ENCODE assay signal across 19 cellular contexts in genomic region chr14:30966415-30967363, GRCh38. TPM values are rescaled to one million over a fixed set of nuclear protein-coding genes. Genes with fewer than 3 reads are reported as not detected.
A peak's percentile ranks its signal among the peaks of the same experiment; 100 is the strongest.
DNase-seq lines count a peak whose midpoint lies in the region; ATAC-seq and TF ChIP-seq lines count a peak whose summit lies in the region.
"Had no signal": no experiment of that assay in that cellular context is flagged by ENCODE, and none has a peak within 500 bp of the region (broad histone marks: within the 10 kb centered on the region; RNA-seq: fewer than 3 reads in every experiment).

No MANE protein-coding gene starts in this region.

- POLR2A ChIA-PET in WTC11 (lab: Charles Lee): no interaction called here

- in situ Hi-C loops in GM13976 (cut with MboI; ENCODE audit: low sequenced_read_pairs, unreplicated experiment): no loop called here

- DNase-seq in DND-41: no peak
- DNase-seq in Kasumi-1 (lab: John Stamatoyannopoulos, UW): peak; percentile 66 to 79
- DNase-seq in WTC11 (ENCODE audit: low spot score): no peak
- DNase-seq in mesendoderm: peak; percentile 23
- DNase-seq in GM13976 (ENCODE audit: low spot score): no peak
- DNase-seq in mucosa of descending colon: no peak
- DNase-seq: central memory CD4-positive, alpha-beta T cell; heart right ventricle; KG1; left lung; naive thymus-derived CD4-positive, alpha-beta T cell; NCI-H82; right cardiac atrium; stimulated activated CD4-positive, alpha-beta T cell treated with anti-CD3 and anti-CD28 coated beads, Interleukin-4, amount 100 ng/mL, for 1 hour; transverse colon had no signal

- peaks cover 42% of the 10 kb centered on the region for H3K36me3 Mint-ChIP-seq in WTC11

- H4K20me1 ChIP-seq in DND-41 (ENCODE audit: insufficient read depth, low read length): peaks cover 11% of the 10 kb centered on the region; the same call in 1 of the 2 replicates

- no peak overlapping the region for H2BK120ac ChIP-seq in mesendoderm (ENCODE audit: low read depth, low read length)

- intact Hi-C loops in mucosa of descending colon (cut with DNase I, micrococcal nuclease): no loop called here

- H4K5ac ChIP-seq in mesendoderm (ENCODE audit: low read length): no peak overlapping the region

- H3K4me2 ChIP-seq in DND-41 (ENCODE audit: insufficient read depth, low read length) (no peak overlapping the region), mesendoderm (ENCODE audit: low read length) (no peak overlapping the region)

- TF ChIP-seq CTCF in DND-41 (IDR thresholded peaks at IDR 0.05; ENCODE audit: borderline replicate concordance, extremely low read depth, low read length, poor library complexity, severe bottlenecking) (no peak), WTC11 (IDR thresholded peaks at IDR 0.05) (no peak), GM13976 (IDR thresholded peaks at IDR 0.05; ENCODE audit: borderline replicate concordance, control extremely low read depth, extremely low read depth, insufficient read depth, missing control alignments) (no peak), mucosa of descending colon (IDR thresholded peaks at IDR 0.05) (no peak)

- H3K4me1 ChIP-seq in DND-41 (ENCODE audit: insufficient read depth, low read length) (no peaks in the 10 kb centered on the region), mesendoderm (ENCODE audit: control insufficient read depth, low read depth, low read length) (peaks cover 2% of the 10 kb centered on the region), mucosa of descending colon (ENCODE audit: low read depth) (no peaks in the 10 kb centered on the region)
- H3K4me1 ChIP-seq: left lung had no signal

- no peak overlapping the region for H3K56ac ChIP-seq in mesendoderm (ENCODE audit: low read length)

- H3K4me1 Mint-ChIP-seq in WTC11: peaks cover 19% of the 10 kb centered on the region

- H3K36me3 ChIP-seq in DND-41 (ENCODE audit: insufficient read depth, low read length): peaks cover 20% of the 10 kb centered on the region
- no peaks in the 10 kb centered on the region for H3K36me3 ChIP-seq in mesendoderm (ENCODE audit: control insufficient read depth, insufficient read depth, low read length)
- no peaks in the 10 kb centered on the region for H3K36me3 ChIP-seq in mucosa of descending colon (ENCODE audit: low read depth)
- H3K36me3 ChIP-seq: transverse colon had no signal

- H3K4me3 Mint-ChIP-seq in WTC11: no peak overlapping the region
- H3K4me3 Mint-ChIP-seq: activated naive CD4-positive, alpha-beta T cell treated with anti-CD3 and anti-CD28 coated beads, Interleukin-2, amount 50 U/mL, for 24 hours had no signal

- H3K18ac ChIP-seq in mesendoderm (ENCODE audit: low read length): no peak overlapping the region

- H3K27ac Mint-ChIP-seq in WTC11: no peak overlapping the region
- H3K27ac Mint-ChIP-seq: activated naive CD4-positive, alpha-beta T cell treated with anti-CD3 and anti-CD28 coated beads, Interleukin-2, amount 50 U/mL, for 24 hours had no signal

- H3K79me2 ChIP-seq in DND-41 (ENCODE audit: insufficient read depth, low read length) (peaks cover 97% of the 10 kb centered on the region), mesendoderm (ENCODE audit: control insufficient read depth, insufficient read depth, low read length) (peaks cover 65% of the 10 kb centered on the region)

- ATAC-seq in DND-41 (ENCODE audit: insufficient read depth, low read depth) (0 out of 3 replicates have a peak, but pooled peaks have one; percentile 22), WTC11 (no peak), GM19395 (IDR thresholded peaks at IDR 0.05; ENCODE audit: unreplicated experiment) (no peak), GM18498 (IDR thresholded peaks at IDR 0.05; ENCODE audit: unreplicated experiment) (no peak), mucosa of descending colon (no peak)
- ATAC-seq: heart right ventricle; naive thymus-derived CD4-positive, alpha-beta T cell; Right ventricle myocardium inferior had no signal

- no peak overlapping the region for H3K9ac ChIP-seq in DND-41 (ENCODE audit: low read depth, low read length)
- no peak overlapping the region for H3K9ac ChIP-seq in mesendoderm (ENCODE audit: low read length)

- H3K27me3 ChIP-seq in DND-41 (ENCODE audit: insufficient read depth, low read length, poor library complexity) (no peaks in the 10 kb centered on the region), mesendoderm (ENCODE audit: insufficient read depth, low read length, poor library complexity) (no peaks in the 10 kb centered on the region)
- H3K27me3 ChIP-seq: heart right ventricle, left lung, transverse colon had no signal

- no peak overlapping the region for H3K27ac ChIP-seq in DND-41 (ENCODE audit: low read length)
- H3K27ac ChIP-seq in mesendoderm (ENCODE audit: low read depth, low read length): no peak overlapping the region
- H3K27ac ChIP-seq: heart right ventricle, left lung had no signal

- no peaks in the 10 kb centered on the region; the same call in 1 of the 2 replicates for H3K27me3 Mint-ChIP-seq in WTC11 (ENCODE audit: low read depth)
- H3K27me3 Mint-ChIP-seq: activated naive CD4-positive, alpha-beta T cell treated with anti-CD3 and anti-CD28 coated beads, Interleukin-2, amount 50 U/mL, for 24 hours; naive thymus-derived CD4-positive, alpha-beta T cell had no signal

- no peak overlapping the region for H2BK15ac ChIP-seq in mesendoderm (replicated peaks; ENCODE audit: low read depth)

- CTCF ChIA-PET in WTC11 (lab: Charles Lee): no interaction called here

- no peak overlapping the region for H3K23ac ChIP-seq in mesendoderm (ENCODE audit: low read length)

- no peak overlapping the region for H2BK5ac ChIP-seq in mesendoderm (ENCODE audit: low read length)

- H4K8ac ChIP-seq in mesendoderm (ENCODE audit: low read depth, low read length): no peak overlapping the region

- H3K4me3 ChIP-seq in DND-41 (ENCODE audit: low read depth in 1 of 2, low read length in 2 of 2) (no peak overlapping the region), mesendoderm (ENCODE audit: low read length) (peak overlapping the region; percentile 7), mucosa of descending colon (no peak overlapping the region)
- H3K4me3 ChIP-seq: heart right ventricle, left lung, transverse colon had no signal

- H2AK5ac ChIP-seq in mesendoderm (ENCODE audit: low read length): no peak overlapping the region

- no peak overlapping the region for H3K4ac ChIP-seq in mesendoderm (ENCODE audit: low read depth, low read length)

- peaks cover 26% of the 10 kb centered on the region for H3K9me3 Mint-ChIP-seq in WTC11

- H3K9me3 ChIP-seq in DND-41 (ENCODE audit: insufficient read depth, low read length, severe bottlenecking) (peaks cover 13% of the 10 kb centered on the region), mucosa of descending colon (peaks cover 25% of the 10 kb centered on the region)

- whole genome bisulfite sequencing in mesendoderm (ENCODE audit: extremely low coverage, insufficient coverage, low lambda C conversion rate): no CpG with 5 or more reads among the region's 15 CpGs

- H2AFZ ChIP-seq in DND-41 (ENCODE audit: low read depth, low read length): no peak overlapping the region

- H3K79me1 ChIP-seq in mesendoderm (ENCODE audit: low read length): peaks cover 13% of the 10 kb centered on the region

TF ChIP-seq in WTC11, 78 proteins besides CTCF, POLR2A, EP300 and RAD21:
- TF ChIP-seq TP53 (CRISPR knock-in tag; IDR thresholded peaks at IDR 0.05) (no peak), ZNF121 (CRISPR knock-in tag; IDR thresholded peaks at IDR 0.05) (no peak), ZNF671 (CRISPR knock-in tag; IDR thresholded peaks at IDR 0.05) (no peak), NR2C2 (CRISPR knock-in tag; IDR thresholded peaks at IDR 0.05) (no peak), GABPB1 (CRISPR knock-in tag; IDR thresholded peaks at IDR 0.05) (peak; percentile 35; the same call in 1 of the 2 replicates), E2F1 (CRISPR knock-in tag; IDR thresholded peaks at IDR 0.05) (no peak), PRRX2 (CRISPR knock-in tag; IDR thresholded peaks at IDR 0.05) (no peak)
- TF ChIP-seq, protein P1, sequence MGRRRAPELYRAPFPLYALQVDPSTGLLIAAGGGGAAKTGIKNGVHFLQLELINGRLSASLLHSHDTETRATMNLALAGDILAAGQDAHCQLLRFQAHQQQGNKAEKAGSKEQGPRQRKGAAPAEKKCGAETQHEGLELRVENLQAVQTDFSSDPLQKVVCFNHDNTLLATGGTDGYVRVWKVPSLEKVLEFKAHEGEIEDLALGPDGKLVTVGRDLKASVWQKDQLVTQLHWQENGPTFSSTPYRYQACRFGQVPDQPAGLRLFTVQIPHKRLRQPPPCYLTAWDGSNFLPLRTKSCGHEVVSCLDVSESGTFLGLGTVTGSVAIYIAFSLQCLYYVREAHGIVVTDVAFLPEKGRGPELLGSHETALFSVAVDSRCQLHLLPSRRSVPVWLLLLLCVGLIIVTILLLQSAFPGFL (CRISPR knock-in tag; IDR thresholded peaks at IDR 0.05; ENCODE audit: borderline replicate concordance): no peak

RNA-seq across cellular contexts. Expression of gene AP4S1, which starts 58.8 kb away (rescaled TPM):
- total RNA-seq in WTC11 (2021): 5.5 to 7.0 TPM (median 6.2 TPM) in 3 replicates
- 10.3 TPM for polyA plus RNA-seq in mesendoderm (2013, experiment 1 of 2)
- 9.5 TPM for polyA plus RNA-seq in mesendoderm (2013, experiment 2 of 2)
- total RNA-seq in mucosa of descending colon: 1 to 10 TPM; 3.0 to 9.9 (median 4.0) TPM

RNA-seq across cellular contexts. Expression of gene STRN3, which starts 59.5 kb away (rescaled TPM):
- total RNA-seq in WTC11 (2021) (37.1 to 40.8 TPM (median 40.4 TPM) in 3 replicates), mucosa of descending colon (10 to 100 TPM; 46.0 to 61.9 (median 46.3) TPM)
- 31.7 TPM for polyA plus RNA-seq in mesendoderm (2013, experiment 1 of 2)
- 30.9 TPM for polyA plus RNA-seq in mesendoderm (2013, experiment 2 of 2)

Comparison
In these comparisons a context has a peak if more than half of its experiments do, and no peak if none do; other contexts are left out.
1. DNase-seq: peak in Kasumi-1 (2 of 2) and mesendoderm (single experiment); none in DND-41 (single experiment), WTC11 (single experiment), GM13976 (single experiment) and mucosa of descending colon (0 of 3).